Comparison of ENCODE assay signal across 19 cellular contexts in genomic region chr17:28861393-28862203, GRCh38. TPM values are rescaled to one million over a fixed set of nuclear protein-coding genes. Genes with fewer than 3 reads are reported as not detected.
DNase-seq lines count a peak whose midpoint lies in the region; ATAC-seq and TF ChIP-seq lines count a peak whose summit lies in the region.
"Had no signal": no experiment of that assay in that cellular context is flagged by ENCODE, and none has a peak within 500 bp of the region (broad histone marks: within the 10 kb centered on the region; RNA-seq: fewer than 3 reads in every experiment).

No MANE protein-coding gene starts in this region.

- H4K5ac ChIP-seq in mesendoderm (ENCODE audit: low read length) = no peak overlapping the region

- no peaks in the 10 kb centered on the region for H3K79me2 ChIP-seq in mesendoderm (ENCODE audit: control insufficient read depth, insufficient read depth, low read length)

- no peak overlapping the region for H2BK15ac ChIP-seq in mesendoderm (replicated peaks; ENCODE audit: low read depth)

- H3K4me3 ChIP-seq in CD4-positive, CD25-positive, alpha-beta regulatory T cell (ENCODE audit: low read depth, low read length) = no peak overlapping the region
- H3K4me3 ChIP-seq in colonic mucosa (peak overlapping the region; percentile 7), mesendoderm (ENCODE audit: low read length) (no peak overlapping the region)
- H3K4me3 ChIP-seq: HAP-1, upper lobe of left lung had no signal

- no peak overlapping the region for H3K23ac ChIP-seq in mesendoderm (ENCODE audit: low read length)

- H3K9me3 Mint-ChIP-seq in CD4-positive, CD25-positive, alpha-beta regulatory T cell = no peaks in the 10 kb centered on the region

- no peak overlapping the region for H3K27ac ChIP-seq in CD4-positive, CD25-positive, alpha-beta regulatory T cell (ENCODE audit: insufficient read depth, low read length, poor library complexity, severe bottlenecking)
- no peak overlapping the region for H3K27ac ChIP-seq in colonic mucosa
- no peak overlapping the region for H3K27ac ChIP-seq in mesendoderm (ENCODE audit: low read depth, low read length)
- H3K27ac ChIP-seq: upper lobe of left lung had no signal

- peak overlapping the region in 2 of 4 donors; percentile 28 to 52 for H3K4me3 Mint-ChIP-seq in CD4-positive, CD25-positive, alpha-beta regulatory T cell

- H2BK120ac ChIP-seq in mesendoderm (ENCODE audit: low read depth, low read length) = no peak overlapping the region

- no peak overlapping the region for H2AK5ac ChIP-seq in mesendoderm (ENCODE audit: low read length)

- peaks cover 25% of the 10 kb centered on the region for H3K36me3 ChIP-seq in CD4-positive, CD25-positive, alpha-beta regulatory T cell (ENCODE audit: control insufficient read depth, insufficient read depth, low read length)
- H3K36me3 ChIP-seq in colonic mucosa = peaks cover 6% of the 10 kb centered on the region
- peaks cover 11% of the 10 kb centered on the region for H3K36me3 ChIP-seq in mesendoderm (ENCODE audit: control insufficient read depth, insufficient read depth, low read length)

- no peaks in the 10 kb centered on the region for H3K9me3 ChIP-seq in CD4-positive, CD25-positive, alpha-beta regulatory T cell (ENCODE audit: control insufficient read depth in 2 of 2, low read length in 2 of 2)
- no peaks in the 10 kb centered on the region for H3K9me3 ChIP-seq in colonic mucosa
- H3K9me3 ChIP-seq: HAP-1, upper lobe of left lung had no signal

- no peak overlapping the region for H3K4me2 ChIP-seq in mesendoderm (ENCODE audit: low read length)

- no peak for TF ChIP-seq CTCF in colonic mucosa (IDR thresholded peaks at IDR 0.05)

- H3K56ac ChIP-seq in mesendoderm (ENCODE audit: low read length) = no peak overlapping the region

- no peaks in the 10 kb centered on the region for H3K27me3 Mint-ChIP-seq in CD4-positive, CD25-positive, alpha-beta regulatory T cell

- H3K27ac Mint-ChIP-seq in CD4-positive, CD25-positive, alpha-beta regulatory T cell = peak overlapping the region in 2 of 3 donors; percentile 26 to 59

- WGBS in mesendoderm (ENCODE audit: extremely low coverage, insufficient coverage, low lambda C conversion rate) = no CpG with 5 or more reads among the region's 8 CpGs

- H3K36me3 Mint-ChIP-seq in CD4-positive, CD25-positive, alpha-beta regulatory T cell = peaks cover 21% of the 10 kb centered on the region

- no peaks in the 10 kb centered on the region for H3K4me1 ChIP-seq in CD4-positive, CD25-positive, alpha-beta regulatory T cell (ENCODE audit: control insufficient read depth, insufficient read depth, low read length, poor library complexity, severe bottlenecking)
- H3K4me1 ChIP-seq in colonic mucosa (no peaks in the 10 kb centered on the region), mesendoderm (ENCODE audit: control insufficient read depth, low read depth, low read length) (no peaks in the 10 kb centered on the region)
- H3K4me1 ChIP-seq: HAP-1 had no signal

- H3K4me1 Mint-ChIP-seq in CD4-positive, CD25-positive, alpha-beta regulatory T cell = no peaks in the 10 kb centered on the region

- no peak overlapping the region for H3K18ac ChIP-seq in mesendoderm (ENCODE audit: low read length)

- no peak for ATAC-seq in CD4-positive, CD25-positive, alpha-beta regulatory T cell (ENCODE audit: low read depth in 2 of 2)
- ATAC-seq in GM18861 (IDR thresholded peaks at IDR 0.05; ENCODE audit: unreplicated experiment) (no peak), GM21723 (IDR thresholded peaks at IDR 0.05; ENCODE audit: unreplicated experiment) (no peak), HG03342 (IDR thresholded peaks at IDR 0.05; ENCODE audit: unreplicated experiment) (no peak)
- ATAC-seq: left cardiac atrium; stimulated activated naive CD8-positive, alpha-beta T cell treated with anti-CD3 and anti-CD28 coated beads, Interleukin-15, Interleukin-2, amounts not matched to agents 100 U/mL and 50 U/mL, for 24 hours had no signal

- no peak overlapping the region for H4K8ac ChIP-seq in mesendoderm (ENCODE audit: low read depth, low read length)

- H2BK5ac ChIP-seq in mesendoderm (ENCODE audit: low read length) = no peak overlapping the region

- no peaks in the 10 kb centered on the region for H3K27me3 ChIP-seq in CD4-positive, CD25-positive, alpha-beta regulatory T cell (ENCODE audit: control insufficient read depth, insufficient read depth, low read length)
- H3K27me3 ChIP-seq in colonic mucosa (no peaks in the 10 kb centered on the region), mesendoderm (ENCODE audit: insufficient read depth, low read length, poor library complexity) (no peaks in the 10 kb centered on the region)
- H3K27me3 ChIP-seq: upper lobe of left lung had no signal

- no peaks in the 10 kb centered on the region for H3K79me1 ChIP-seq in mesendoderm (ENCODE audit: low read length)

- no peak for DNase-seq in CD4-positive, CD25-positive, alpha-beta regulatory T cell
- DNase-seq in HUDEP-2 (lab: John Stamatoyannopoulos, UW; ENCODE audit: unreplicated experiment in 76 of 76) = peak in 72 of 76 experiments; percentile 35 to 90 (median 72)
- DNase-seq in colonic mucosa = peak; percentile 59
- peak; percentile 40 for DNase-seq in mesendoderm
- DNase-seq: activated CD4-positive, alpha-beta T cell treated with anti-CD3 and anti-CD28 coated beads for 4 hours; activated CD8-positive, alpha-beta memory T cell treated with anti-CD3 and anti-CD28 coated beads, Interleukin-2, amount 50 U/mL, for 4 hours; activated naive CD4-positive, alpha-beta T cell treated with anti-CD3 and anti-CD28 coated beads, Interleukin-2, amount 50 U/mL, for 16 hours; COR-L47; hippocampal formation; left cardiac atrium; NCI-H1092; NCI-H510A treated with DMSO at 0.1 percent for 48 hours; SIG-M5; stimulated activated naive CD8-positive, alpha-beta T cell treated with anti-CD3 and anti-CD28 coated beads, Interleukin-15, Interleukin-2, amounts not matched to agents 100 U/mL and 50 U/mL, for 24 hours; upper lobe of left lung had no signal

- intact Hi-C loops in colonic mucosa (cut with DNase I) = no loop called here

- no peak overlapping the region for H3K4ac ChIP-seq in mesendoderm (ENCODE audit: low read depth, low read length)

- H3K9ac ChIP-seq in colonic mucosa (ENCODE audit: low read depth in 2 of 2, low read length in 2 of 2) (no peak overlapping the region), mesendoderm (ENCODE audit: low read length) (peak overlapping the region; percentile 32)

RNA-seq across cellular contexts. Expression of gene ERAL1, which starts 6.8 kb away (rescaled TPM):
- total RNA-seq in CD4-positive, CD25-positive, alpha-beta regulatory T cell = 22.1 TPM
- polyA plus RNA-seq in CD4-positive, CD25-positive, alpha-beta regulatory T cell = 10 to 100 TPM; 37.7 to 44.9 (median 42.7) TPM
- total RNA-seq in colonic mucosa = 10 to 100 TPM; 34.7 to 72.0 TPM
- polyA plus RNA-seq in mesendoderm (2013, experiment 1 of 2) = 55.8 TPM
- 62.4 TPM for polyA plus RNA-seq in mesendoderm (2013, experiment 2 of 2)

RNA-seq across cellular contexts. Expression of gene FAM222B, which starts 19.0 kb away (rescaled TPM):
- 23.4 TPM for total RNA-seq in CD4-positive, CD25-positive, alpha-beta regulatory T cell
- polyA plus RNA-seq in CD4-positive, CD25-positive, alpha-beta regulatory T cell = 10 to 100 TPM in 2 of 4 donors, 1 to 10 TPM in 2; 4.4 to 13.5 (median 11.1) TPM
- total RNA-seq in colonic mucosa = 10 to 100 TPM; 27.9 to 35.4 TPM
- polyA plus RNA-seq in mesendoderm (2013, experiment 1 of 2) = 63.3 TPM
- polyA plus RNA-seq in mesendoderm (2013, experiment 2 of 2) = 65.8 TPM

RNA-seq across cellular contexts. Expression of gene FLOT2, which starts 35.9 kb away (rescaled TPM):
- total RNA-seq in CD4-positive, CD25-positive, alpha-beta regulatory T cell = 167 TPM
- 100 to 1,000 TPM; 268 to 345 (median 303) TPM for polyA plus RNA-seq in CD4-positive, CD25-positive, alpha-beta regulatory T cell
- 100 to 1,000 TPM in 1 of 2 donors, 10 to 100 TPM in 1; 92.1 to 125 TPM for total RNA-seq in colonic mucosa
- polyA plus RNA-seq in mesendoderm (2013, experiment 1 of 2) = 48.9 TPM
- polyA plus RNA-seq in mesendoderm (2013, experiment 2 of 2) = 54.5 TPM

RNA-seq across cellular contexts. Expression of gene DHRS13, which starts 41.3 kb away (rescaled TPM):
- 21.1 TPM for total RNA-seq in CD4-positive, CD25-positive, alpha-beta regulatory T cell
- 10 to 100 TPM; 15.0 to 21.1 (median 17.7) TPM for polyA plus RNA-seq in CD4-positive, CD25-positive, alpha-beta regulatory T cell
- total RNA-seq in colonic mucosa = 10 to 100 TPM in 1 of 2 donors, 1 to 10 TPM in 1; 8.7 to 22.8 TPM
- 10.9 TPM for polyA plus RNA-seq in mesendoderm (2013, experiment 1 of 2)
- 11.0 TPM for polyA plus RNA-seq in mesendoderm (2013, experiment 2 of 2)

Comparison
In these comparisons a context has a peak if more than half of its experiments do, and no peak if none do; other contexts are left out.
1. DNase-seq: peak in HUDEP-2 (72 of 76), colonic mucosa (single experiment) and mesendoderm (single experiment); none in CD4-positive, CD25-positive, alpha-beta regulatory T cell (0 of 3).